Comparison of ENCODE assay signal across 8 cellular contexts in genomic region chr1:50354813-50355212, GRCh38.
"Had no signal": no experiment of that assay in that cellular context is flagged by ENCODE, and none has a peak within 500 bp of the region (broad histone marks: within the 10 kb centered on the region; RNA-seq: fewer than 3 reads in every experiment).

No MANE protein-coding gene starts in this region.

- DNase-seq: GM23248, GOT3, H7, HFFc6, IMR-90 had no signal

- H3K4me1 ChIP-seq: HAP-1 had no signal

- H3K4me3 Mint-ChIP-seq: HFFc6 had no signal

- H2AFZ ChIP-seq: GM23248 had no signal

- H3K27ac Mint-ChIP-seq: HFFc6 had no signal

- H3K9me3 ChIP-seq: HAP-1 had no signal

- H3K4me3 ChIP-seq: GM23248, HAP-1, K562 had no signal

- ATAC-seq: HCT116, K562 had no signal

- H3K9ac ChIP-seq: GM23248 had no signal

- H3K27ac ChIP-seq: GM23248 had no signal

- H3K36me3 ChIP-seq: HAP-1 had no signal
